In the genomic region with DNA sequence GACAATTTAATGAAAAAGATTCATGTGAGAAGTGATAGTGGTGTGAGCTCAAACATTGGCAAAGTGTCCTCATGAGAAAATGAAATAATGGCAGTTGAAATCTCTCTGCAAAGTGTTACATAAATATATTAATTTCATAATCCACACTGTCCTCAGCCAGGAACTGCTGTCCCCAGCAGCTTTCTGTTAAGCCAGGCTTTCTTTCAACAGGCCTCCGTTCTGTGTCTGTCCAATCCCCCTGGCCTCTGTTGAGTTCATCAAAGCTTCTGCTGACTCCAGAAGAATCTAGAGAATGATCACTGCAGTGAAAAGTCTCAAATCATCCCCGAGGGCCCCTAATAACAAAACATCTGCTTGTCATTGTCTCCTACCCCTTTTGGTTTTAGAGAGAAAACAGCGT, we compare ENCODE assay signal across 15 cellular contexts.
"Had no signal": no experiment of that assay in that cellular context is flagged by ENCODE, and none has a peak within 500 bp of the region (broad histone marks: within the 10 kb centered on the region; RNA-seq: fewer than 3 reads in every experiment).

No MANE protein-coding gene starts in this region.

- H3K36me3 ChIP-seq: adrenal gland, prostate gland, right lobe of liver, thoracic aorta, upper lobe of left lung, WERI-Rb-1 had no signal

- H3K9me3 ChIP-seq: adrenal gland, prostate gland, right lobe of liver had no signal

- DNase-seq: activated CD4-positive, alpha-beta T cell treated with anti-CD3 and anti-CD28 coated beads, Interleukin-2, amount 50 U/mL, for 4 hours; activated gamma-delta T cell; adrenal gland; dorsolateral prefrontal cortex; glutamatergic neuron; kidney; naive thymus-derived CD8-positive, alpha-beta T cell; right lobe of liver; stimulated activated CD4-positive, alpha-beta T cell treated with anti-CD3 and anti-CD28 coated beads, Interleukin-4, amount 100 ng/mL, for 24 hours; upper lobe of left lung; WERI-Rb-1 had no signal

- H3K4me3 ChIP-seq: adrenal gland, dorsolateral prefrontal cortex, prostate gland, right lobe of liver, thoracic aorta, upper lobe of left lung had no signal

- H3K27ac ChIP-seq: dorsolateral prefrontal cortex, prostate gland, right lobe of liver, thoracic aorta, upper lobe of left lung, WERI-Rb-1 had no signal

- H3K4me1 ChIP-seq: prostate gland, right lobe of liver, upper lobe of left lung had no signal

- H3K27me3 ChIP-seq: adrenal gland, dorsolateral prefrontal cortex, right lobe of liver, upper lobe of left lung had no signal

- ATAC-seq: left lobe of liver; naive thymus-derived CD8-positive, alpha-beta T cell; right lobe of liver; stimulated activated effector memory CD8-positive, alpha-beta T cell treated with anti-CD3 and anti-CD28 coated beads, Interleukin-12 subunit alpha, Interleukin-12 subunit beta, amount 100 ng/mL, for 72 hours had no signal
